In genomic region chr7:152133804-152134203, GRCh38 we compare ENCODE assay signal across 27 cellular contexts.
DNase-seq lines count a peak whose midpoint lies in the region; ATAC-seq, FAIRE-seq and TF ChIP-seq lines count a peak whose summit lies in the region.
"Had no signal": no experiment of that assay in that cellular context is flagged by ENCODE, and none has a peak within 500 bp of the region (broad histone marks: within the 10 kb centered on the region; RNA-seq: fewer than 3 reads in every experiment).

No MANE protein-coding gene starts in this region.

- H3K4me3 ChIP-seq in esophagus muscularis mucosa: no peak overlapping the region
- H3K4me3 ChIP-seq in gastrocnemius medialis: no peak overlapping the region
- no peak overlapping the region for H3K4me3 ChIP-seq in kidney (ENCODE audit: low read length in 2 of 2)
- H3K4me3 ChIP-seq: hepatocyte, lung, upper lobe of left lung had no signal

- H3K27ac ChIP-seq in esophagus muscularis mucosa (replicated peaks in 1 of 4) (no peak overlapping the region), gastrocnemius medialis (no peak overlapping the region), kidney (ENCODE audit: low read depth in 2 of 2, low read length in 2 of 2) (no peak overlapping the region)
- H3K27ac ChIP-seq: hepatocyte, HL-60, parathyroid adenoma, upper lobe of left lung had no signal

- POLR2A ChIA-PET in activated CD4-positive, alpha-beta T cell treated with anti-CD3 and anti-CD28 coated beads, Interleukin-2, amount 10 ng/mL, durations not matched to agents 7 days and 5 days (lab: Charles Lee): no interaction called here
- POLR2A ChIA-PET in WTC11 (lab: Charles Lee): interaction anchor here (0.5 kb wide), 1 partner anchor 647 kb away, joined by 11 read pairs; no protein-coding TSS in a partner anchor

- peaks cover 13 to 82% (median 61%) of the 10 kb centered on the region in 4 donors for H3K36me3 ChIP-seq in esophagus muscularis mucosa
- peaks cover 0 to 67% of the 10 kb centered on the region in 2 donors for H3K36me3 ChIP-seq in gastrocnemius medialis
- peaks cover 11 to 17% of the 10 kb centered on the region in 2 donors for H3K36me3 ChIP-seq in kidney (ENCODE audit: control insufficient read depth in 1 of 2, insufficient read depth in 2 of 2, low read length in 2 of 2)

- no peak for TF ChIP-seq EP300 in esophagus muscularis mucosa (IDR thresholded peaks at IDR 0.05)

- no peak overlapping the region for H3K9ac ChIP-seq in kidney (ENCODE audit: low read length in 2 of 2)
- H3K9ac ChIP-seq: parathyroid adenoma had no signal

- no peaks in the 10 kb centered on the region for H3K4me1 Mint-ChIP-seq in activated CD4-positive, alpha-beta T cell treated with anti-CD3 and anti-CD28 coated beads, Interleukin-2, amount 10 ng/mL, durations not matched to agents 7 days and 5 days
- H3K4me1 Mint-ChIP-seq in WTC11: peaks cover 3% of the 10 kb centered on the region; the same call in 1 of the 2 replicates
- H3K4me1 Mint-ChIP-seq: stimulated activated memory B cell treated with anti-CD40 and anti-IgM and Interleukin-4, amounts not matched to agents 10 μg/mL and 1 μg/mL and 100 μg/mL, for 72 hours had no signal

- in situ Hi-C loops in gastrocnemius medialis (cut with MboI; ENCODE audit: low sequenced_read_pairs in 4 of 4): no loop called here

- H3K36me3 Mint-ChIP-seq in activated CD4-positive, alpha-beta T cell treated with anti-CD3 and anti-CD28 coated beads, Interleukin-2, amount 10 ng/mL, durations not matched to agents 7 days and 5 days (ENCODE audit: low read depth): peaks cover 27% of the 10 kb centered on the region
- peaks cover 10% of the 10 kb centered on the region for H3K36me3 Mint-ChIP-seq in WTC11

- ATAC-seq in WTC11: no peak
- peak; percentile 23 for ATAC-seq in sciatic nerve
- ATAC-seq in gastrocnemius medialis: no peak
- ATAC-seq: stimulated activated memory B cell treated with anti-CD40 and anti-IgM and Interleukin-4, amounts not matched to agents 10 μg/mL and 1 μg/mL and 100 μg/mL, for 72 hours had no signal

- no peak for TF ChIP-seq POLR2A in esophagus muscularis mucosa (IDR thresholded peaks at IDR 0.05; ENCODE audit: low read depth)
- no peak for TF ChIP-seq POLR2A in gastrocnemius medialis (IDR thresholded peaks at IDR 0.05)

- FAIRE-seq in kidney (lab: Jason Lieb, UNC): no peak
- FAIRE-seq: GM18507, islet of Langerhans had no signal

- H3K4me3 Mint-ChIP-seq in activated CD4-positive, alpha-beta T cell treated with anti-CD3 and anti-CD28 coated beads, Interleukin-2, amount 10 ng/mL, durations not matched to agents 7 days and 5 days: no peak overlapping the region
- H3K4me3 Mint-ChIP-seq in WTC11: no peak overlapping the region
- H3K4me3 Mint-ChIP-seq: stimulated activated memory B cell treated with anti-CD40 and anti-IgM and Interleukin-4, amounts not matched to agents 10 μg/mL and 1 μg/mL and 100 μg/mL, for 72 hours had no signal

- no peaks in the 10 kb centered on the region for H3K9me3 Mint-ChIP-seq in activated CD4-positive, alpha-beta T cell treated with anti-CD3 and anti-CD28 coated beads, Interleukin-2, amount 10 ng/mL, durations not matched to agents 7 days and 5 days
- H3K9me3 Mint-ChIP-seq in WTC11: no peaks in the 10 kb centered on the region
- H3K9me3 Mint-ChIP-seq: stimulated activated memory B cell treated with anti-CD40 and anti-IgM and Interleukin-4, amounts not matched to agents 10 μg/mL and 1 μg/mL and 100 μg/mL, for 72 hours had no signal

- no peak for DNase-seq in activated CD4-positive, alpha-beta T cell treated with anti-CD3 and anti-CD28 coated beads, Interleukin-2, amount 10 ng/mL, durations not matched to agents 7 days and 5 days
- no peak for DNase-seq in activated CD4-positive, alpha-beta T cell treated with anti-CD3 and anti-CD28 coated beads, Interleukin-2, amount 50 U/mL, for 4 hours
- DNase-seq in WTC11 (ENCODE audit: low spot score) (no peak), esophagus muscularis mucosa (ENCODE audit: extremely low spot score) (peak; percentile 89), sciatic nerve (ENCODE audit: low spot score) (no peak), HK-2 (ENCODE audit: unreplicated experiment) (no peak), gastrocnemius medialis (no peak), kidney (no peak)
- DNase-seq: 8988T; activated CD4-positive, CD25-positive, alpha-beta regulatory T cell treated with anti-CD3 and anti-CD28 coated beads, Interleukin-2, amount 50 U/mL, for 72 hours; activated gamma-delta T cell; AML-193; amygdala; Caco-2; dermis blood vessel endothelial cell; IMR-90; NCI-H1417; NCI-H510A treated with DMSO at 0.1 percent for 48 hours; T-helper 9 cell had no signal

- H3K9me3 ChIP-seq in esophagus muscularis mucosa: no peaks in the 10 kb centered on the region
- no peaks in the 10 kb centered on the region for H3K9me3 ChIP-seq in gastrocnemius medialis
- no peaks in the 10 kb centered on the region for H3K9me3 ChIP-seq in kidney (ENCODE audit: control insufficient read depth in 1 of 2, low read length in 2 of 2)
- H3K9me3 ChIP-seq: Caco-2, upper lobe of left lung had no signal

- intact Hi-C loops in esophagus muscularis mucosa (cut with DNase I): no loop called here
- intact Hi-C loops in sciatic nerve (cut with DNase I): no loop called here
- intact Hi-C loops in gastrocnemius medialis (cut with DNase I; ENCODE audit: low total_unique reads): no loop called here
- intact Hi-C loops in kidney (cut with DNase I): no loop called here

- H3K27me3 ChIP-seq in esophagus muscularis mucosa: no peaks in the 10 kb centered on the region
- no peaks in the 10 kb centered on the region for H3K27me3 ChIP-seq in gastrocnemius medialis
- H3K27me3 ChIP-seq: hepatocyte, upper lobe of left lung had no signal

- H3K27ac Mint-ChIP-seq in activated CD4-positive, alpha-beta T cell treated with anti-CD3 and anti-CD28 coated beads, Interleukin-2, amount 10 ng/mL, durations not matched to agents 7 days and 5 days: peak overlapping the region; percentile 41
- H3K27ac Mint-ChIP-seq in WTC11: peak overlapping the region; percentile 63
- H3K27ac Mint-ChIP-seq: stimulated activated memory B cell treated with anti-CD40 and anti-IgM and Interleukin-4, amounts not matched to agents 10 μg/mL and 1 μg/mL and 100 μg/mL, for 72 hours had no signal

- CTCF ChIA-PET in activated CD4-positive, alpha-beta T cell treated with anti-CD3 and anti-CD28 coated beads, Interleukin-2, amount 10 ng/mL, durations not matched to agents 7 days and 5 days (lab: Charles Lee): no interaction called here
- CTCF ChIA-PET in WTC11 (lab: Charles Lee): no interaction called here

- WGBS in esophagus muscularis mucosa: 96% methylated on average over 11 of the region's 13 CpGs

- TF ChIP-seq CTCF in WTC11 (IDR thresholded peaks at IDR 0.05) (no peak), esophagus muscularis mucosa (IDR thresholded peaks at IDR 0.05) (no peak), gastrocnemius medialis (IDR thresholded peaks at IDR 0.05 in 4 of 5, conservative IDR thresholded peaks at IDR 0.05 in 1 of 5) (no peak), kidney (IDR thresholded peaks at IDR 0.05; ENCODE audit: borderline replicate concordance, extremely low read depth, insufficient read depth) (no peak)

- H3K4me1 ChIP-seq in esophagus muscularis mucosa (peaks cover 8 to 12% (median 11%) of the 10 kb centered on the region in 4 donors), gastrocnemius medialis (peaks cover 0 to 3% of the 10 kb centered on the region in 2 donors), kidney (ENCODE audit: control insufficient read depth in 1 of 2, insufficient read depth in 1 of 2, low read depth in 1 of 2, low read length in 2 of 2) (no peaks in the 10 kb centered on the region)
- H3K4me1 ChIP-seq: Caco-2, parathyroid adenoma had no signal

- H3K27me3 Mint-ChIP-seq in activated CD4-positive, alpha-beta T cell treated with anti-CD3 and anti-CD28 coated beads, Interleukin-2, amount 10 ng/mL, durations not matched to agents 7 days and 5 days: no peaks in the 10 kb centered on the region
- H3K27me3 Mint-ChIP-seq in WTC11 (ENCODE audit: low read depth): no peaks in the 10 kb centered on the region
- H3K27me3 Mint-ChIP-seq: stimulated activated memory B cell treated with anti-CD40 and anti-IgM and Interleukin-4, amounts not matched to agents 10 μg/mL and 1 μg/mL and 100 μg/mL, for 72 hours had no signal

TF ChIP-seq in WTC11, 78 proteins besides CTCF, POLR2A, EP300 and RAD21 (continues in another document):
- no peak for TF ChIP-seq SMAD4 (CRISPR knock-in tag; IDR thresholded peaks at IDR 0.05)
- TF ChIP-seq ZNF281 (CRISPR knock-in tag; IDR thresholded peaks at IDR 0.05): no peak
- TF ChIP-seq MYBL2 (CRISPR knock-in tag; IDR thresholded peaks at IDR 0.05): no peak
- TF ChIP-seq ELF4 (CRISPR knock-in tag; IDR thresholded peaks at IDR 0.05; ENCODE audit: low read depth): no peak
- TF ChIP-seq E2F5 (CRISPR knock-in tag; IDR thresholded peaks at IDR 0.05): no peak
- TF ChIP-seq ZNF232 (CRISPR knock-in tag; IDR thresholded peaks at IDR 0.05): no peak
